ENCODE assay signal across 8 cellular contexts in genomic region chr12:6062427-6063378, GRCh38.
DNase-seq lines count a peak whose midpoint lies in the region; ATAC-seq and TF ChIP-seq lines count a peak whose summit lies in the region.

No MANE protein-coding gene starts in this region.

- no peaks in the 10 kb centered on the region for H3K9me1 ChIP-seq in IMR-90 (ENCODE audit: insufficient read depth, low read length)

- H4K8ac ChIP-seq in IMR-90 (ENCODE audit: low read depth in 2 of 2, low read length in 2 of 2) = peak overlapping the region in 1 of 2 experiments; percentile 59; a peak in 2 of 4 replicates

- H3K36me3 ChIP-seq in IMR-90 (ENCODE audit: control insufficient read depth, insufficient read depth, low read length) = no peaks in the 10 kb centered on the region

- TF ChIP-seq CTCF in IMR-90 (conservative IDR thresholded peaks at IDR 0.05; ENCODE audit: low read depth, low read length) (peak; percentile 94), brain (conservative IDR thresholded peaks at IDR 0.05) (peak; percentile 85 to 97)

- H4K91ac ChIP-seq in IMR-90 (ENCODE audit: insufficient read depth, low read depth, low read length) = peak overlapping the region; percentile 60

- H3K27ac Mint-ChIP-seq in brain = peak overlapping the region in 2 of 5 experiments; percentile 35 to 40

- ATAC-seq in IMR-90 (ENCODE audit: low read depth) (peak; percentile 91), HG03378 (IDR thresholded peaks at IDR 0.05; ENCODE audit: unreplicated experiment) (no peak)

- no peak overlapping the region for H3K4me3 Mint-ChIP-seq in brain

- H3K9me3 ChIP-seq in IMR-90 (ENCODE audit: control insufficient read depth, insufficient read depth, low read length) = no peaks in the 10 kb centered on the region

- H3K79me1 ChIP-seq in IMR-90 (ENCODE audit: low read depth in 1 of 2, low read length in 2 of 2) = no peaks in the 10 kb centered on the region

- dilution Hi-C loops in IMR-90 (cut with HindIII; ENCODE audit: low sequenced_read_pairs, unreplicated experiment) = no loop called here

- WGBS in IMR-90 (ENCODE audit: extremely low coverage in 2 of 2, insufficient read length in 1 of 2), 2 experiments = 80% methylated on average over 1 of the region's 16 CpGs; no CpG with 5 or more reads in 1 of the 2 experiments

- H2AFZ ChIP-seq in IMR-90 (replicated peaks; ENCODE audit: low read length, poor library complexity) = peak overlapping the region; percentile 52

- in situ Hi-C loops in IMR-90 (cut with MboI; ENCODE audit: low sequenced_read_pairs) = loop anchor here (5.0 kb wide), 2 partner anchors 215 to 400 kb away; no protein-coding TSS in a partner anchor

- peak overlapping the region; percentile 29; the same call in 2 of the 3 replicates for H2BK15ac ChIP-seq in IMR-90 (ENCODE audit: low read depth, low read length)

- H3K18ac ChIP-seq in IMR-90 (ENCODE audit: low read depth, low read length) = peak overlapping the region; percentile 45

- POLR2A ChIA-PET in IMR-90 (lab: Charles Lee; ENCODE audit: unreplicated experiment) = no interaction called here

- peak overlapping the region; percentile 57; the same call in 1 of the 2 replicates for H3K27ac ChIP-seq in IMR-90 (ENCODE audit: insufficient read depth, low read length)

- H2BK5ac ChIP-seq in IMR-90 (ENCODE audit: low read depth, low read length, poor library complexity, severe bottlenecking) = peak overlapping the region; percentile 2

- peaks cover 44% of the 10 kb centered on the region for H3K4me1 Mint-ChIP-seq in brain

- intact Hi-C loops in IMR-90 (cut with micrococcal nuclease) = loop anchor here (1.0 to 5.0 kb wide), 4 partner anchors 120 to 223 kb away; no protein-coding TSS in a partner anchor

- H3K27me3 Mint-ChIP-seq in brain = no peaks in the 10 kb centered on the region

- H3K4me3 ChIP-seq in IMR-90 (ENCODE audit: insufficient read depth, low read depth, low read length) = no peak overlapping the region

- peak; percentile 98 for TF ChIP-seq RAD21 in IMR-90 (IDR thresholded peaks at IDR 0.05; ENCODE audit: low read length)

- CTCF ChIA-PET in IMR-90 (lab: Yijun Ruan, JAX) = no interaction called here

- no peak overlapping the region for H3K23ac ChIP-seq in IMR-90 (ENCODE audit: low read depth, low read length)

- no peak overlapping the region; the same call in 1 of the 2 replicates for H3K9ac ChIP-seq in IMR-90 (ENCODE audit: low read depth, low read length)

- peak; percentile 61 for DNase-seq in EH (ENCODE audit: low read depth)
- DNase-seq in IMR-90 = peak; percentile 48
- DNase-seq in T-helper 9 cell = peak; percentile 22
- DNase-seq in inferior parietal cortex (ENCODE audit: extremely low spot score) = peak; percentile 61
- peak; percentile 65 to 66 for DNase-seq in stimulated activated CD4-positive, alpha-beta T cell treated with anti-CD3 and anti-CD28 coated beads, Interleukin-2, amount 100 ng/mL, for 24 hours
- no peak for DNase-seq in Kasumi-1 (lab: John Stamatoyannopoulos, UW)

- peak overlapping the region; percentile 97 for H2AK5ac ChIP-seq in IMR-90 (ENCODE audit: low read depth, low read length)

- H3K4ac ChIP-seq in IMR-90 (ENCODE audit: low read depth, low read length) = peak overlapping the region; percentile 83

- no TSS peak for BruUV-seq in IMR-90 (replicated peaks; lab: Mats Ljungman, UMichigan)

- peak overlapping the region; percentile 77; the same call in 1 of the 2 replicates for H2BK20ac ChIP-seq in IMR-90 (ENCODE audit: low read depth, low read length)

- peak overlapping the region; percentile 78 for H3K14ac ChIP-seq in IMR-90 (replicated peaks; ENCODE audit: low read depth, low read length)

- peaks cover 20% of the 10 kb centered on the region for H3K4me1 ChIP-seq in IMR-90 (ENCODE audit: control insufficient read depth, insufficient read depth, low read length)

- peak overlapping the region; percentile 33 for H2AK9ac ChIP-seq in IMR-90 (replicated peaks; ENCODE audit: low read depth, low read length, poor library complexity)

- no peak overlapping the region for H3K56ac ChIP-seq in IMR-90 (ENCODE audit: extremely low read depth, insufficient read depth, low read length)

- H3K27me3 ChIP-seq in IMR-90 (ENCODE audit: control insufficient read depth, insufficient read depth, low read length) = no peaks in the 10 kb centered on the region

- 0 out of 2 replicates have a peak, but pooled peaks have one; percentile 38 for TF ChIP-seq POLR2A in IMR-90 (IDR thresholded peaks at IDR 0.05; ENCODE audit: low read depth, low read length)

- H3K36me3 Mint-ChIP-seq in brain = no peaks in the 10 kb centered on the region

- H4K20me1 ChIP-seq in IMR-90 (ENCODE audit: insufficient read depth, low read length) = no peaks in the 10 kb centered on the region

- H2BK120ac ChIP-seq in IMR-90 (ENCODE audit: low read depth, low read length) = peak overlapping the region; percentile 83

- H4K5ac ChIP-seq in IMR-90 (ENCODE audit: low read depth, low read length) = peak overlapping the region; percentile 56

- no peak overlapping the region for H3K4me2 ChIP-seq in IMR-90 (ENCODE audit: low read depth, low read length)

- H3K9me3 Mint-ChIP-seq in brain = peaks cover 0 to 7% (median 0%) of the 10 kb centered on the region in 5 experiments

TF ChIP-seq in IMR-90, 13 proteins besides CTCF, POLR2A, EP300 and RAD21:
- TF ChIP-seq CEBPB (IDR thresholded peaks at IDR 0.05; ENCODE audit: low read depth, low read length) (no peak), MAZ (IDR thresholded peaks at IDR 0.05; ENCODE audit: borderline replicate concordance, low read depth, low read length) (peak; percentile 64; the same call in 1 of the 2 replicates), FOS (IDR thresholded peaks at IDR 0.05; ENCODE audit: low read depth, low read length) (no peak), SMC3 (IDR thresholded peaks at IDR 0.05; ENCODE audit: low read depth, low read length) (peak; percentile 92), MAFK (IDR thresholded peaks at IDR 0.05; ENCODE audit: low read depth, low read length) (no peak)

Comparison
In these comparisons a context has a peak if more than half of its experiments do, and no peak if none do; other contexts are left out.
1. DNase-seq: peak in EH (single experiment), IMR-90 (single experiment), T-helper 9 cell (single experiment), inferior parietal cortex (single experiment) and stimulated activated CD4-positive, alpha-beta T cell treated with anti-CD3 and anti-CD28 coated beads, Interleukin-2, amount 100 ng/mL, for 24 hours (2 of 2); none in Kasumi-1 (0 of 2).